25 cellular contexts compared by ENCODE assay signal in genomic region chr13:52736891-52737290, GRCh38. TPM values are rescaled to one million over a fixed set of nuclear protein-coding genes. Genes with fewer than 3 reads are reported as not detected.
"Had no signal": no experiment of that assay in that cellular context is flagged by ENCODE, and none has a peak within 500 bp of the region (broad histone marks: within the 10 kb centered on the region; RNA-seq: fewer than 3 reads in every experiment).

No MANE protein-coding gene starts in this region.

- H3K27ac Mint-ChIP-seq: immature natural killer cell; nephron; stimulated activated effector memory CD8-positive, alpha-beta T cell treated with anti-CD3 and anti-CD28 coated beads, Interleukin-12 subunit alpha, Interleukin-12 subunit beta, amount 100 ng/mL, for 72 hours had no signal

- H3K4me1 ChIP-seq: psoas muscle had no signal

- H3K36me3 ChIP-seq: heart right ventricle, left ventricle myocardium inferior, right lobe of liver, tibial artery, upper lobe of left lung, uterus had no signal

- H3K9me3 Mint-ChIP-seq: immature natural killer cell; nephron; stimulated activated effector memory CD8-positive, alpha-beta T cell treated with anti-CD3 and anti-CD28 coated beads, Interleukin-12 subunit alpha, Interleukin-12 subunit beta, amount 100 ng/mL, for 72 hours had no signal

- H3K36me3 Mint-ChIP-seq: immature natural killer cell; stimulated activated effector memory CD8-positive, alpha-beta T cell treated with anti-CD3 and anti-CD28 coated beads, Interleukin-12 subunit alpha, Interleukin-12 subunit beta, amount 100 ng/mL, for 72 hours had no signal

- DNase-seq: effector memory CD4-positive, alpha-beta T cell; heart right ventricle; hypothalamus; immature natural killer cell; left ventricle myocardium inferior; mesenchymal stem cell; midbrain; psoas muscle; retina; right lobe of liver; stimulated activated CD4-positive, alpha-beta T cell treated with anti-CD3 and anti-CD28 coated beads, Interleukin-4, amount 100 ng/mL, for 1 hour; stimulated activated CD8-positive, alpha-beta memory T cell treated with anti-CD3 and anti-CD28 coated beads, Interleukin-4, amount 100 ng/mL, for 48 hours; stimulated activated naive CD8-positive, alpha-beta T cell treated with anti-CD3 and anti-CD28 coated beads, Interleukin-15, Interleukin-2, amounts not matched to agents 100 U/mL and 50 U/mL, for 24 hours; tibial artery; upper lobe of left lung; uterus had no signal

- H3K9me3 ChIP-seq: heart right ventricle, left ventricle myocardium inferior, psoas muscle, right lobe of liver, tibial artery, upper lobe of left lung, uterus had no signal

- H3K4me3 ChIP-seq: heart right ventricle, left ventricle myocardium inferior, lung, psoas muscle, right lobe of liver, tibial artery, upper lobe of left lung, uterus had no signal

- ATAC-seq: esophagus mucosa; heart right ventricle; psoas muscle; right lobe of liver; stimulated activated effector memory CD8-positive, alpha-beta T cell treated with anti-CD3 and anti-CD28 coated beads, Interleukin-12 subunit alpha, Interleukin-12 subunit beta, amount 100 ng/mL, for 72 hours; stimulated activated naive CD8-positive, alpha-beta T cell treated with anti-CD3 and anti-CD28 coated beads, Interleukin-15, Interleukin-2, amounts not matched to agents 100 U/mL and 50 U/mL, for 24 hours had no signal

- H3K27ac ChIP-seq: heart right ventricle, left ventricle myocardium inferior, psoas muscle, right lobe of liver, tibial artery, upper lobe of left lung, uterus had no signal

- FAIRE-seq: endometrium, frontal cortex, keratinocyte had no signal

- H3K4me3 Mint-ChIP-seq: immature natural killer cell; nephron; stimulated activated effector memory CD8-positive, alpha-beta T cell treated with anti-CD3 and anti-CD28 coated beads, Interleukin-12 subunit alpha, Interleukin-12 subunit beta, amount 100 ng/mL, for 72 hours had no signal

RNA-seq across cellular contexts. Expression of gene CNMD, which starts 2.7 kb away (rescaled TPM):
- total RNA-seq: esophagus mucosa, fibroblast of lung, heart right ventricle, left ventricle myocardium inferior, osteoblast, psoas muscle, right lobe of liver, uterus had no signal
- polyA plus RNA-seq: fibroblast of lung, heart right ventricle, immature natural killer cell, keratinocyte, psoas muscle had no signal
